In genomic region chr18:14928396-14928795, GRCh38 we compare ENCODE assay signal across 20 cellular contexts.
"Had no signal": no experiment of that assay in that cellular context is flagged by ENCODE, and none has a peak within 500 bp of the region (broad histone marks: within the 10 kb centered on the region; RNA-seq: fewer than 3 reads in every experiment).

No MANE protein-coding gene starts in this region.

- H3K9me3 Mint-ChIP-seq: dendritic cell treated with granulocyte-macrophage colony-stimulating factor and Interleukin-4, amounts not matched to agents 40 ng/mL and 50 ng/mL, for 4 days; effector memory CD8-positive, alpha-beta T cell; stimulated activated naive CD8-positive, alpha-beta T cell treated with anti-CD3 and anti-CD28 coated beads, Interleukin-15, Interleukin-2, amounts not matched to agents 100 ng/mL and 50 ng/mL, for 24 hours had no signal

- H3K36me3 Mint-ChIP-seq: naive thymus-derived CD4-positive, alpha-beta T cell; stimulated activated memory B cell treated with anti-CD40 and anti-IgM and Interleukin-4, amounts not matched to agents 10 μg/mL and 1 μg/mL and 100 μg/mL, for 72 hours had no signal

- H3K27me3 Mint-ChIP-seq: dendritic cell treated with granulocyte-macrophage colony-stimulating factor and Interleukin-4, amounts not matched to agents 40 ng/mL and 50 ng/mL, for 4 days; naive thymus-derived CD4-positive, alpha-beta T cell; stimulated activated memory B cell treated with anti-CD40 and anti-IgM and Interleukin-4, amounts not matched to agents 10 μg/mL and 1 μg/mL and 100 μg/mL, for 72 hours; stimulated activated naive CD8-positive, alpha-beta T cell treated with anti-CD3 and anti-CD28 coated beads, Interleukin-15, Interleukin-2, amounts not matched to agents 100 ng/mL and 50 ng/mL, for 24 hours had no signal

- DNase-seq: effector memory CD8-positive, alpha-beta T cell; gastrocnemius medialis; heart right ventricle; hypothalamus; islet precursor cell; mammary epithelial cell; naive thymus-derived CD4-positive, alpha-beta T cell; nephron progenitor cell; spleen; stimulated activated CD4-positive, alpha-beta T cell treated with anti-CD3 and anti-CD28 coated beads, Interleukin-15, amount 100 ng/mL, for 24 hours; stimulated activated CD4-positive, alpha-beta T cell treated with anti-CD3 and anti-CD28 coated beads, Interleukin-1b, Interleukin-23, amount 100 ng/mL, for 48 hours; stimulated activated CD4-positive, alpha-beta T cell treated with anti-CD3 and anti-CD28 coated beads, Interleukin-4, amount 100 ng/mL, for 24 hours; tibial artery had no signal

- H3K27ac Mint-ChIP-seq: dendritic cell treated with granulocyte-macrophage colony-stimulating factor and Interleukin-4, amounts not matched to agents 40 ng/mL and 50 ng/mL, for 4 days; effector memory CD8-positive, alpha-beta T cell; naive thymus-derived CD4-positive, alpha-beta T cell; nephron progenitor cell; stimulated activated memory B cell treated with anti-CD40 and anti-IgM and Interleukin-4, amounts not matched to agents 10 μg/mL and 1 μg/mL and 100 μg/mL, for 72 hours; stimulated activated naive CD8-positive, alpha-beta T cell treated with anti-CD3 and anti-CD28 coated beads, Interleukin-15, Interleukin-2, amounts not matched to agents 100 ng/mL and 50 ng/mL, for 24 hours had no signal

- H3K27ac ChIP-seq: epithelial cell of prostate, esophagus muscularis mucosa, gastrocnemius medialis, heart right ventricle, spleen, tibial artery had no signal

- H3K4me1 Mint-ChIP-seq: nephron progenitor cell had no signal

- ATAC-seq: effector memory CD8-positive, alpha-beta T cell; gastrocnemius medialis; heart right ventricle; left lobe of liver; naive thymus-derived CD4-positive, alpha-beta T cell; sciatic nerve; stimulated activated memory B cell treated with anti-CD40 and anti-IgM and Interleukin-4, amounts not matched to agents 10 μg/mL and 1 μg/mL and 100 μg/mL, for 72 hours had no signal

- H3K4me3 Mint-ChIP-seq: dendritic cell treated with granulocyte-macrophage colony-stimulating factor and Interleukin-4, amounts not matched to agents 40 ng/mL and 50 ng/mL, for 4 days; effector memory CD8-positive, alpha-beta T cell; naive thymus-derived CD4-positive, alpha-beta T cell; nephron progenitor cell; stimulated activated memory B cell treated with anti-CD40 and anti-IgM and Interleukin-4, amounts not matched to agents 10 μg/mL and 1 μg/mL and 100 μg/mL, for 72 hours; stimulated activated naive CD8-positive, alpha-beta T cell treated with anti-CD3 and anti-CD28 coated beads, Interleukin-15, Interleukin-2, amounts not matched to agents 100 ng/mL and 50 ng/mL, for 24 hours had no signal
